Comparison of ENCODE assay signal across 1 cellular context in genomic region chr11:14150878-14151277, GRCh38.
A peak's percentile ranks its signal among the peaks of the same experiment; 100 is the strongest.
TF ChIP-seq lines count a peak whose summit lies in the region.

No MANE protein-coding gene starts in this region.

TF ChIP-seq in SK-N-SH, 30 proteins besides CTCF, POLR2A, EP300 and RAD21 (continued from another document):
- TF ChIP-seq FOXM1 (IDR thresholded peaks at IDR 0.05; ENCODE audit: low read depth) (no peak), RCOR1 (IDR thresholded peaks at IDR 0.05; ENCODE audit: low read length) (peak; percentile 83; the same call in 1 of the 2 replicates), FOSL2 (IDR thresholded peaks at IDR 0.05; ENCODE audit: borderline replicate concordance, low read depth) (no peak), FOXJ3 (CRISPR knock-in tag; IDR thresholded peaks at IDR 0.05) (peak; percentile 67), USF1 (IDR thresholded peaks at IDR 0.05; ENCODE audit: borderline replicate concordance, low read depth) (no peak), MXI1 (IDR thresholded peaks at IDR 0.05; ENCODE audit: low read depth, low read length) (no peak), ELF1 (IDR thresholded peaks at IDR 0.05) (no peak), GATA2 (CRISPR knock-in tag; IDR thresholded peaks at IDR 0.05) (peak; percentile 68), CHD2 (IDR thresholded peaks at IDR 0.05; ENCODE audit: low read length, partially characterized antibody) (peak; percentile 55), POLR2AphosphoS5 (IDR thresholded peaks at IDR 0.05; ENCODE audit: low read depth, low read length) (no peak), SIN3A (IDR thresholded peaks at IDR 0.05; ENCODE audit: borderline replicate concordance, low read depth, low read length) (no peak), RXRA (IDR thresholded peaks at IDR 0.05; ENCODE audit: borderline replicate concordance, low read depth) (no peak)
